ENCODE assay signal across 32 cellular contexts in the genomic region with DNA sequence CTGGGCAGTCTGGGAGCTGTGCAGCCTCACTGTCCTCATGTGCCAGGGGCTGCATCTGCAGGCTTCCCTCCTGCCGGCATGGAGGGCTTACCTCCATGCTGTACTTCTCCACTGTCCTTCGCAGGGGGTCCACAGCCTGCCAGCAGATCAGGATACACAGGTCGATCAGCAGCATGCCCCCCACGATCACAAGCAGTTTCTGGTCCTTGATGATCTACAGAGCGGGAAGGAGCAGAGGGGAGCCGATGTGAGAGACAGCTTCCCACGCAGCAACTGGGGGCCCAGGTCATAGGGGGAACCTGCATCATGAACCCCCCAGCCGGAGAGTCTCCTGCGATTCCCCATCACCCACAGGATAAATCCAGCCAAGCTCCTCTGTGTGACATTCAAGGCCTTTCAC.
"Had no signal": no experiment of that assay in that cellular context is flagged by ENCODE, and none has a peak within 500 bp of the region (broad histone marks: within the 10 kb centered on the region; RNA-seq: fewer than 3 reads in every experiment).

No MANE protein-coding gene starts in this region.

- DNase-seq: activated B cell treated with CpG ODN at 0.5 μM for 24 hours; activated CD4-positive, alpha-beta T cell treated with anti-CD3 and anti-CD28 coated beads for 48 hours; activated CD4-positive, alpha-beta T cell treated with anti-CD3 and anti-CD28 coated beads, Interleukin-2, amount 50 U/mL, for 1 hour; activated CD4-positive, alpha-beta T cell treated with anti-CD3 and anti-CD28 coated beads, Interleukin-2, amount 50 U/mL, for 48 hours; activated CD8-positive, alpha-beta memory T cell treated with anti-CD3 and anti-CD28 coated beads for 24 hours; activated CD8-positive, alpha-beta T cell treated with anti-CD3 and anti-CD28 coated beads for 36 hours; activated effector memory CD4-positive, alpha-beta T cell treated with Interleukin-2 at 50 U/mL for 16 hours; activated gamma-delta T cell treated with Interleukin-2 at 50 U/mL for 16 hours; activated naive CD4-positive, alpha-beta T cell treated with anti-CD3 and anti-CD28 coated beads, Interleukin-2, amount 50 U/mL, for 16 hours; activated naive CD4-positive, alpha-beta T cell treated with Interleukin-2 at 50 U/mL for 16 hours; activated T-cell treated with anti-CD3 and anti-CD28 coated beads, Interleukin-2, amount 50 U/mL, for 4 hours; amniotic stem cell; anterior cingulate cortex; brain microvascular endothelial cell; dorsolateral prefrontal cortex; effector memory CD4-positive, alpha-beta T cell; erythroblast; esophagus squamous epithelium; foreskin melanocyte; SW 1271; T-cell; T1000; WERI-Rb-1 had no signal

- H3K4me1 ChIP-seq: esophagus squamous epithelium, gastroesophageal sphincter had no signal

- H3K4me3 Mint-ChIP-seq: activated B cell treated with CpG ODN at 0.5 μM for 24 hours; activated CD8-positive, alpha-beta T cell treated with anti-CD3 and anti-CD28 coated beads for 36 hours; activated naive CD8-positive, alpha-beta T cell; activated T-cell treated with anti-CD3 and anti-CD28 coated beads, Interleukin-2, amount 50 U/mL, for 4 hours; activated T-helper 17 cell treated with anti-CD3 and anti-CD28 coated beads, Interleukin-2, amount 50 U/mL, for 72 hours; central memory CD8-positive, alpha-beta T cell; dendritic cell treated with granulocyte-macrophage colony-stimulating factor and Interleukin-4, amounts not matched to agents 40 ng/mL and 50 ng/mL, for 4 days; T-cell; T-helper 1 cell treated with Interleukin-12 subunit alpha and Interleukin-12 subunit beta and Interleukin-4 antibody, amounts not matched to agents 30 μg/mL and 1 μg/mL, for 36 hours; T-helper 2 cell treated with Interferon-gamma antibody and Interleukin-4, amounts not matched to agents 5 μg/mL and 100 μg/mL, for 36 hours had no signal

- H3K27me3 ChIP-seq: brain microvascular endothelial cell, dorsolateral prefrontal cortex had no signal

- H3K36me3 ChIP-seq: brain microvascular endothelial cell, esophagus squamous epithelium, gastroesophageal sphincter had no signal

- H3K27ac Mint-ChIP-seq: activated B cell treated with CpG ODN at 0.5 μM for 24 hours; activated CD8-positive, alpha-beta T cell treated with anti-CD3 and anti-CD28 coated beads for 36 hours; activated naive CD8-positive, alpha-beta T cell; activated T-helper 17 cell treated with anti-CD3 and anti-CD28 coated beads, Interleukin-2, amount 50 U/mL, for 72 hours; dendritic cell treated with granulocyte-macrophage colony-stimulating factor and Interleukin-4, amounts not matched to agents 40 ng/mL and 50 ng/mL, for 4 days; T-cell; T-helper 1 cell treated with Interleukin-12 subunit alpha and Interleukin-12 subunit beta and Interleukin-4 antibody, amounts not matched to agents 30 μg/mL and 1 μg/mL, for 36 hours; T-helper 2 cell treated with Interferon-gamma antibody and Interleukin-4, amounts not matched to agents 5 μg/mL and 100 μg/mL, for 36 hours had no signal

- H3K4me3 ChIP-seq: coronary artery, dorsolateral prefrontal cortex, esophagus squamous epithelium, gastroesophageal sphincter had no signal

- ATAC-seq: activated CD4-positive, CD25-positive, alpha-beta regulatory T cell treated with anti-CD3 and anti-CD28 coated beads, Interleukin-2, amount 50 U/mL, for 24 hours; activated CD8-positive, alpha-beta T cell treated with anti-CD3 and anti-CD28 coated beads for 36 hours; activated T-cell treated with anti-CD3 and anti-CD28 coated beads, Interleukin-2, amount 50 U/mL, for 4 hours; activated T-helper 17 cell treated with anti-CD3 and anti-CD28 coated beads, Interleukin-2, amount 50 U/mL, for 72 hours; gastroesophageal sphincter; T-cell had no signal

- H3K4me1 Mint-ChIP-seq: activated B cell treated with CpG ODN at 0.5 μM for 24 hours; activated T-helper 17 cell treated with anti-CD3 and anti-CD28 coated beads, Interleukin-2, amount 50 U/mL, for 72 hours; central memory CD8-positive, alpha-beta T cell; T-cell had no signal

- H3K27ac ChIP-seq: brain microvascular endothelial cell, coronary artery, dorsolateral prefrontal cortex, esophagus squamous epithelium, gastroesophageal sphincter had no signal
